2 cellular contexts compared by ENCODE assay signal in genomic region chr9:16754662-16755061, GRCh38.
TF ChIP-seq lines count a peak whose summit lies in the region.

No MANE protein-coding gene starts in this region.

TF ChIP-seq in WTC11, 78 proteins besides CTCF, POLR2A, EP300 and RAD21 (continued from another document):
- TF ChIP-seq SOX15 (CRISPR knock-in tag; IDR thresholded peaks at IDR 0.05) (no peak), MYBL2 (CRISPR knock-in tag; IDR thresholded peaks at IDR 0.05) (no peak), ZNF138 (CRISPR knock-in tag; conservative IDR thresholded peaks at IDR 0.05) (no peak), HMGXB4 (CRISPR knock-in tag; IDR thresholded peaks at IDR 0.05) (no peak), ETV6 (CRISPR knock-in tag; IDR thresholded peaks at IDR 0.05) (no peak), TEAD1 (CRISPR knock-in tag; IDR thresholded peaks at IDR 0.05) (no peak), ZNF425 (CRISPR knock-in tag; conservative IDR thresholded peaks at IDR 0.05) (no peak), OVOL2 (CRISPR knock-in tag; IDR thresholded peaks at IDR 0.05; ENCODE audit: borderline replicate concordance) (no peak), IRF1 (CRISPR knock-in tag; IDR thresholded peaks at IDR 0.05) (no peak), ATF6 (CRISPR knock-in tag; IDR thresholded peaks at IDR 0.05) (no peak), MXD4 (CRISPR knock-in tag; IDR thresholded peaks at IDR 0.05; ENCODE audit: borderline replicate concordance) (no peak), GTF2I (CRISPR knock-in tag; conservative IDR thresholded peaks at IDR 0.05) (no peak), ATF1 (CRISPR knock-in tag; IDR thresholded peaks at IDR 0.05) (no peak), EMX1 (CRISPR knock-in tag; IDR thresholded peaks at IDR 0.05) (no peak), ZNF416 (CRISPR knock-in tag; IDR thresholded peaks at IDR 0.05) (no peak)

TF ChIP-seq in H1, 55 proteins besides CTCF, POLR2A, EP300 and RAD21 (continued from another document):
- TF ChIP-seq HDAC6 (IDR thresholded peaks at IDR 0.05; ENCODE audit: low read depth, low read length), result no peak
- TF ChIP-seq CHD1 (IDR thresholded peaks at IDR 0.05; ENCODE audit: low read depth, low read length), result no peak
- TF ChIP-seq EZH2 (IDR thresholded peaks at IDR 0.05; ENCODE audit: low read depth, low read length, severe bottlenecking), result no peak
- TF ChIP-seq YY1 (IDR thresholded peaks at IDR 0.05; ENCODE audit: low read depth, low read length), result no peak
- TF ChIP-seq SUZ12 (IDR thresholded peaks at IDR 0.05; ENCODE audit: low read length), result no peak
- no peak for TF ChIP-seq GTF2F1 (IDR thresholded peaks at IDR 0.05; ENCODE audit: borderline replicate concordance, low read depth, low read length)
- no peak for TF ChIP-seq CBX8 (IDR thresholded peaks at IDR 0.05; ENCODE audit: borderline replicate concordance, low read depth, low read length)
- no peak for TF ChIP-seq TAF1 (IDR thresholded peaks at IDR 0.05; ENCODE audit: low read depth, low read length)
- no peak for TF ChIP-seq RBBP5 (IDR thresholded peaks at IDR 0.05; ENCODE audit: borderline replicate concordance, low read depth, low read length)
- TF ChIP-seq CREB1 (IDR thresholded peaks at IDR 0.05), result no peak
- TF ChIP-seq RXRA (IDR thresholded peaks at IDR 0.05; ENCODE audit: insufficient read depth, low read depth, low read length), result no peak
- no peak for TF ChIP-seq CHD2 (IDR thresholded peaks at IDR 0.05; ENCODE audit: low read length)
- TF ChIP-seq JUN (IDR thresholded peaks at IDR 0.05; ENCODE audit: low read depth, low read length), result no peak
- TF ChIP-seq CTBP2 (IDR thresholded peaks at IDR 0.05; ENCODE audit: borderline replicate concordance, insufficient read depth, insufficient read length, low read length), result no peak
- TF ChIP-seq HDAC2 (IDR thresholded peaks at IDR 0.05; ENCODE audit: borderline replicate concordance in 1 of 2, low read depth in 2 of 2, low read length in 2 of 2), result no peak
- no peak for TF ChIP-seq ATF3 (IDR thresholded peaks at IDR 0.05; ENCODE audit: insufficient read depth, low read depth, low read length)
- TF ChIP-seq SIX5 (IDR thresholded peaks at IDR 0.05; ENCODE audit: low read depth, low read length), result no peak
